10 cellular contexts compared by ENCODE assay signal in genomic region chr1:1540817-1541628, GRCh38. TPM values are rescaled to one million over a fixed set of nuclear protein-coding genes. Genes with fewer than 3 reads are reported as not detected.
DNase-seq lines count a peak whose midpoint lies in the region; ATAC-seq and TF ChIP-seq lines count a peak whose summit lies in the region.
"Had no signal": no experiment of that assay in that cellular context is flagged by ENCODE, and none has a peak within 500 bp of the region (broad histone marks: within the 10 kb centered on the region; RNA-seq: fewer than 3 reads in every experiment).

No MANE protein-coding gene starts in this region.

- TF ChIP-seq EP300 in tibial nerve (IDR thresholded peaks at IDR 0.05) = no peak

- H3K4me1 ChIP-seq in mucosa of descending colon (ENCODE audit: low read depth) (peaks cover 10% of the 10 kb centered on the region), tibial nerve (peaks cover 0 to 22% (median 9%) of the 10 kb centered on the region in 4 donors)
- H3K4me1 ChIP-seq: A549 had no signal

- POLR2A ChIA-PET in activated CD8-positive, alpha-beta T cell treated with anti-CD3 and anti-CD28 coated beads for 36 hours (lab: Charles Lee) = interaction anchor here (1.2 to 2.8 kb wide), 2 partner anchors 13 to 20 kb away, joined by 4 to 6 read pairs; no protein-coding TSS in a partner anchor
- POLR2A ChIA-PET in activated CD8-positive, alpha-beta T cell treated with anti-CD3 and anti-CD28 coated beads, Interleukin-2, amount 10 ng/mL, durations not matched to agents 7 days and 5 days (lab: Charles Lee) = no interaction called here

- no peaks in the 10 kb centered on the region for H3K27me3 Mint-ChIP-seq in activated CD8-positive, alpha-beta T cell treated with anti-CD3 and anti-CD28 coated beads for 36 hours
- no peaks in the 10 kb centered on the region for H3K27me3 Mint-ChIP-seq in activated CD8-positive, alpha-beta T cell treated with anti-CD3 and anti-CD28 coated beads, Interleukin-2, amount 10 ng/mL, durations not matched to agents 7 days and 5 days (ENCODE audit: low read depth)

- no peaks in the 10 kb centered on the region for H3K36me3 ChIP-seq in mucosa of descending colon (ENCODE audit: low read depth)
- H3K36me3 ChIP-seq in tibial nerve = peaks cover 0 to 50% (median 3%) of the 10 kb centered on the region in 3 donors

- TF ChIP-seq CTCF in activated CD8-positive, alpha-beta T cell treated with anti-CD3 and anti-CD28 coated beads for 36 hours (IDR thresholded peaks at IDR 0.05) = no peak
- no peak for TF ChIP-seq CTCF in epithelial cell of proximal tubule (conservative IDR thresholded peaks at IDR 0.05; ENCODE audit: low read depth, low read length)
- TF ChIP-seq CTCF in mucosa of descending colon (IDR thresholded peaks at IDR 0.05) = no peak
- no peak for TF ChIP-seq CTCF in tibial nerve (IDR thresholded peaks at IDR 0.05)

- H3K4me3 ChIP-seq in epithelial cell of proximal tubule (ENCODE audit: low read depth, low read length) (peak overlapping the region; percentile 45), mucosa of descending colon (no peak overlapping the region), tibial nerve (peak overlapping the region; percentile 43 to 81 (median 55))
- H3K4me3 ChIP-seq: A549 had no signal

- H3K36me3 Mint-ChIP-seq in activated CD8-positive, alpha-beta T cell treated with anti-CD3 and anti-CD28 coated beads for 36 hours (ENCODE audit: low read depth) = peaks cover 9% of the 10 kb centered on the region
- H3K36me3 Mint-ChIP-seq in activated CD8-positive, alpha-beta T cell treated with anti-CD3 and anti-CD28 coated beads, Interleukin-2, amount 10 ng/mL, durations not matched to agents 7 days and 5 days (ENCODE audit: low read depth) = peaks cover 13% of the 10 kb centered on the region

- H3K9me3 Mint-ChIP-seq in activated CD8-positive, alpha-beta T cell treated with anti-CD3 and anti-CD28 coated beads for 36 hours = no peaks in the 10 kb centered on the region
- H3K9me3 Mint-ChIP-seq in activated CD8-positive, alpha-beta T cell treated with anti-CD3 and anti-CD28 coated beads, Interleukin-2, amount 10 ng/mL, durations not matched to agents 7 days and 5 days (ENCODE audit: insufficient read depth) = no peaks in the 10 kb centered on the region

- TF ChIP-seq POLR2A in tibial nerve (IDR thresholded peaks at IDR 0.05) = no peak

- no peaks in the 10 kb centered on the region for H3K9me3 ChIP-seq in mucosa of descending colon
- no peaks in the 10 kb centered on the region for H3K9me3 ChIP-seq in tibial nerve
- H3K9me3 ChIP-seq: A549 had no signal

- intact Hi-C loops in activated CD8-positive, alpha-beta T cell treated with anti-CD3 and anti-CD28 coated beads for 36 hours (cut with micrococcal nuclease) = no loop called here
- intact Hi-C loops in mucosa of descending colon (cut with DNase I, micrococcal nuclease) = no loop called here

- H3K4me3 Mint-ChIP-seq in activated CD8-positive, alpha-beta T cell treated with anti-CD3 and anti-CD28 coated beads for 36 hours = peak overlapping the region; percentile 29
- H3K4me3 Mint-ChIP-seq in activated CD8-positive, alpha-beta T cell treated with anti-CD3 and anti-CD28 coated beads, Interleukin-2, amount 10 ng/mL, durations not matched to agents 7 days and 5 days = no peak overlapping the region

- 42 to 72% methylated on average over 16 to 40 of the region's 53 CpGs for WGBS in tibial nerve, 2 donors

- no peaks in the 10 kb centered on the region for H3K4me1 Mint-ChIP-seq in activated CD8-positive, alpha-beta T cell treated with anti-CD3 and anti-CD28 coated beads for 36 hours (ENCODE audit: low read depth)
- peaks cover 5% of the 10 kb centered on the region for H3K4me1 Mint-ChIP-seq in activated CD8-positive, alpha-beta T cell treated with anti-CD3 and anti-CD28 coated beads, Interleukin-2, amount 10 ng/mL, durations not matched to agents 7 days and 5 days (ENCODE audit: low read depth)

- H3K27me3 ChIP-seq in tibial nerve = no peaks in the 10 kb centered on the region

- peak overlapping the region; percentile 37 to 91 (median 82) for H3K27ac ChIP-seq in tibial nerve
- H3K27ac ChIP-seq: A549, epithelial cell of prostate had no signal

- no peak overlapping the region for H3K27ac Mint-ChIP-seq in activated CD8-positive, alpha-beta T cell treated with anti-CD3 and anti-CD28 coated beads for 36 hours
- H3K27ac Mint-ChIP-seq in activated CD8-positive, alpha-beta T cell treated with anti-CD3 and anti-CD28 coated beads, Interleukin-2, amount 10 ng/mL, durations not matched to agents 7 days and 5 days = no peak overlapping the region

- CTCF ChIA-PET in activated CD8-positive, alpha-beta T cell treated with anti-CD3 and anti-CD28 coated beads for 36 hours (lab: Charles Lee) = interaction anchor here (1.4 kb wide), 1 partner anchor 11 kb away, joined by 3 read pairs; no protein-coding TSS in a partner anchor
- CTCF ChIA-PET in activated CD8-positive, alpha-beta T cell treated with anti-CD3 and anti-CD28 coated beads, Interleukin-2, amount 10 ng/mL, durations not matched to agents 7 days and 5 days (lab: Charles Lee) = no interaction called here

- DNase-seq in activated CD8-positive, alpha-beta T cell treated with anti-CD3 and anti-CD28 coated beads for 36 hours = no peak
- no peak for DNase-seq in activated CD8-positive, alpha-beta T cell treated with anti-CD3 and anti-CD28 coated beads, Interleukin-2, amount 10 ng/mL, durations not matched to agents 7 days and 5 days
- DNase-seq in epithelial cell of proximal tubule (ENCODE audit: low read depth) = no peak
- peak in 1 of 3 donors; percentile 58 for DNase-seq in mucosa of descending colon
- DNase-seq in tibial nerve (ENCODE audit: low spot score in 2 of 2) = no peak
- DNase-seq in SK-N-DZ (ENCODE audit: low spot score) = no peak
- no peak for DNase-seq in NCI-H1694 (lab: John Stamatoyannopoulos, UW)

- ATAC-seq in activated CD8-positive, alpha-beta T cell treated with anti-CD3 and anti-CD28 coated beads for 36 hours = no peak
- no peak for ATAC-seq in activated CD8-positive, alpha-beta T cell treated with anti-CD3 and anti-CD28 coated beads, Interleukin-2, amount 10 ng/mL, durations not matched to agents 7 days and 5 days
- ATAC-seq in mucosa of descending colon = peak; percentile 14
- no peak for ATAC-seq in GM21576 (IDR thresholded peaks at IDR 0.05; ENCODE audit: unreplicated experiment)
- ATAC-seq: A549 had no signal

RNA-seq across cellular contexts. Expression of gene TMEM240, which starts 0.6 kb away (rescaled TPM):
- total RNA-seq in activated CD8-positive, alpha-beta T cell treated with anti-CD3 and anti-CD28 coated beads for 36 hours = under 1 TPM; 0.45 to 0.74 TPM
- total RNA-seq in activated CD8-positive, alpha-beta T cell treated with anti-CD3 and anti-CD28 coated beads, Interleukin-2, amount 10 ng/mL, durations not matched to agents 7 days and 5 days = 1 to 10 TPM; 1.0 to 1.1 TPM
- total RNA-seq in epithelial cell of proximal tubule (1.6 and 1.7 TPM in 2 replicates), mucosa of descending colon (10 to 100 TPM in 1 of 3 donors, 1 to 10 TPM in 1, not detected in 1; 1.5 to 12.2 TPM), tibial nerve (10 to 100 TPM in 1 of 4 donors, 1 to 10 TPM in 2, not detected in 1; 4.0 to 27.3 (median 5.1) TPM)
- 3.2 and 10.5 TPM in 2 replicates for polyA plus RNA-seq in SK-N-DZ (2014; cell fraction: cytosol; rRNA removed)
- 21.7 and 25.4 TPM in 2 replicates for polyA plus RNA-seq in SK-N-DZ (2014; cell fraction: nucleus; rRNA removed)

RNA-seq across cellular contexts. Expression of gene ATAD3A, which starts 29.1 kb away (rescaled TPM):
- total RNA-seq in activated CD8-positive, alpha-beta T cell treated with anti-CD3 and anti-CD28 coated beads for 36 hours = 10 to 100 TPM; 61.7 to 65.1 TPM
- 10 to 100 TPM; 51.6 to 57.4 TPM for total RNA-seq in activated CD8-positive, alpha-beta T cell treated with anti-CD3 and anti-CD28 coated beads, Interleukin-2, amount 10 ng/mL, durations not matched to agents 7 days and 5 days
- total RNA-seq in epithelial cell of proximal tubule (52.6 and 110 TPM in 2 replicates), mucosa of descending colon (10 to 100 TPM; 18.8 to 35.1 (median 20.8) TPM), tibial nerve (10 to 100 TPM; 19.6 to 47.4 (median 27.0) TPM)
- 38.0 and 57.0 TPM in 2 replicates for polyA plus RNA-seq in SK-N-DZ (2014; cell fraction: cytosol; rRNA removed)
- 73.6 and 93.9 TPM in 2 replicates for polyA plus RNA-seq in SK-N-DZ (2014; cell fraction: nucleus; rRNA removed)

RNA-seq across cellular contexts. Expression of gene SSU72, which starts 33.6 kb away (rescaled TPM):
- total RNA-seq in activated CD8-positive, alpha-beta T cell treated with anti-CD3 and anti-CD28 coated beads for 36 hours = 100 to 1,000 TPM; 111 to 113 TPM
- 100 to 1,000 TPM; 123 to 129 TPM for total RNA-seq in activated CD8-positive, alpha-beta T cell treated with anti-CD3 and anti-CD28 coated beads, Interleukin-2, amount 10 ng/mL, durations not matched to agents 7 days and 5 days
- total RNA-seq in epithelial cell of proximal tubule (136 and 147 TPM in 2 replicates), mucosa of descending colon (100 to 1,000 TPM; 117 to 123 (median 120) TPM), tibial nerve (100 to 1,000 TPM; 129 to 161 (median 146) TPM)
- 44.7 and 45.3 TPM in 2 replicates for polyA plus RNA-seq in SK-N-DZ (2014; cell fraction: cytosol; rRNA removed)
- polyA plus RNA-seq in SK-N-DZ (2014; cell fraction: nucleus; rRNA removed) = 42.9 and 49.5 TPM in 2 replicates

RNA-seq across cellular contexts. Expression of gene FNDC10, which starts 58.9 kb away (rescaled TPM):
- 1 to 10 TPM; 2.8 to 3.6 TPM for total RNA-seq in activated CD8-positive, alpha-beta T cell treated with anti-CD3 and anti-CD28 coated beads for 36 hours
- 1 to 10 TPM; 7.5 to 9.3 TPM for total RNA-seq in activated CD8-positive, alpha-beta T cell treated with anti-CD3 and anti-CD28 coated beads, Interleukin-2, amount 10 ng/mL, durations not matched to agents 7 days and 5 days
- total RNA-seq in epithelial cell of proximal tubule (2.6 and 6.1 TPM in 2 replicates), mucosa of descending colon (1 to 10 TPM; 1.2 to 3.2 (median 3.1) TPM), tibial nerve (1 to 10 TPM; 1.4 to 3.0 (median 2.0) TPM)
- polyA plus RNA-seq in SK-N-DZ (2014; cell fraction: cytosol; rRNA removed) = 8.9 and 9.8 TPM in 2 replicates
- 2.3 and 3.7 TPM in 2 replicates for polyA plus RNA-seq in SK-N-DZ (2014; cell fraction: nucleus; rRNA removed)
